In the genomic region with DNA sequence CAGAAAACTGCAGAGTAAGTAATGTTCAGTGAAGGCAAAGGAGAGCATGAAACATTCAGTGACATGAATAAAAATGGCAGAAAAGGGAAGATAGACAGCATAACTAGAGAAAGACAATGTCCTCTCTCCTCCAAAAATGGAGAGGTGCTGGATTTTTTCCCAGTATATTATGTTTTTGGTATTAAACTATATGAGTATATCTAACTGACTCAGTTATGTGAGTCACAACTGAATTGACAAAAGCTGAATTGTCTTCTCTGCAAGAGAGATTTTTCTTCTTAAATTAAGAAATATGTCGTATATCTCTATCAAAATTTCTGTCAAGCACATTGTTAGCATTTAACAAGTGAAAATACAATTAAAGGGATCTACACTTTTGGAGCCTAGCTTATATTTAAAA, we compare ENCODE assay signal across 17 cellular contexts.
"Had no signal": no experiment of that assay in that cellular context is flagged by ENCODE, and none has a peak within 500 bp of the region (broad histone marks: within the 10 kb centered on the region; RNA-seq: fewer than 3 reads in every experiment).

No MANE protein-coding gene starts in this region.

- H3K4me2 ChIP-seq: hepatocyte had no signal

- DNase-seq: activated B cell treated with CpG ODN at 0.5 μM for 24 hours; activated CD4-positive, alpha-beta T cell treated with anti-CD3 and anti-CD28 coated beads, Interleukin-2, amount 10 ng/mL, durations not matched to agents 7 days and 5 days; activated naive CD4-positive, alpha-beta T cell treated with anti-CD3 and anti-CD28 coated beads, Interleukin-2, amount 10 ng/mL, durations not matched to agents 7 days and 5 days; activated T-cell treated with anti-CD3 and anti-CD28 coated beads for 4 hours; adrenal gland; endodermal cell; left ventricle myocardium superior; mesendoderm; nephron progenitor cell; sigmoid colon; stimulated activated CD4-positive, alpha-beta T cell treated with anti-CD3 and anti-CD28 coated beads, Interleukin-12 subunit alpha, Interleukin-12 subunit beta, amount 100 ng/mL, for 4 hours; stimulated activated naive CD4-positive, alpha-beta T cell; testis had no signal

- H3K27me3 ChIP-seq: adrenal gland, hepatocyte, sigmoid colon, testis had no signal

- H3K36me3 ChIP-seq: adrenal gland, sigmoid colon had no signal

- H3K27me3 Mint-ChIP-seq: activated B cell treated with CpG ODN at 0.5 μM for 24 hours; activated CD4-positive, alpha-beta T cell treated with anti-CD3 and anti-CD28 coated beads, Interleukin-2, amount 10 ng/mL, durations not matched to agents 7 days and 5 days; activated naive CD4-positive, alpha-beta T cell treated with anti-CD3 and anti-CD28 coated beads, Interleukin-2, amount 10 ng/mL, durations not matched to agents 7 days and 5 days; brain had no signal

- H3K9me3 ChIP-seq: adrenal gland, sigmoid colon, testis had no signal

- H3K27ac Mint-ChIP-seq: activated B cell treated with CpG ODN at 0.5 μM for 24 hours; activated CD4-positive, alpha-beta T cell treated with anti-CD3 and anti-CD28 coated beads, Interleukin-2, amount 10 ng/mL, durations not matched to agents 7 days and 5 days; activated naive CD4-positive, alpha-beta T cell treated with anti-CD3 and anti-CD28 coated beads, Interleukin-2, amount 10 ng/mL, durations not matched to agents 7 days and 5 days; activated T-helper 17 cell treated with anti-CD3 and anti-CD28 coated beads, Interleukin-2, amount 50 U/mL, for 72 hours; brain; endodermal cell; nephron progenitor cell; T-helper 1 cell treated with Interleukin-12 subunit alpha and Interleukin-12 subunit beta and Interleukin-4 antibody, amounts not matched to agents 30 μg/mL and 1 μg/mL, for 36 hours had no signal

- H3K4me1 Mint-ChIP-seq: activated B cell treated with CpG ODN at 0.5 μM for 24 hours; activated CD4-positive, alpha-beta T cell treated with anti-CD3 and anti-CD28 coated beads, Interleukin-2, amount 10 ng/mL, durations not matched to agents 7 days and 5 days; activated naive CD4-positive, alpha-beta T cell treated with anti-CD3 and anti-CD28 coated beads, Interleukin-2, amount 10 ng/mL, durations not matched to agents 7 days and 5 days; activated T-helper 17 cell treated with anti-CD3 and anti-CD28 coated beads, Interleukin-2, amount 50 U/mL, for 72 hours; brain; nephron progenitor cell had no signal

- H2AFZ ChIP-seq: hepatocyte had no signal

- H3K4me3 ChIP-seq: adrenal gland, hepatocyte, sigmoid colon, testis had no signal

- H3K9me3 Mint-ChIP-seq: activated B cell treated with CpG ODN at 0.5 μM for 24 hours; activated CD4-positive, alpha-beta T cell treated with anti-CD3 and anti-CD28 coated beads, Interleukin-2, amount 10 ng/mL, durations not matched to agents 7 days and 5 days; activated naive CD4-positive, alpha-beta T cell treated with anti-CD3 and anti-CD28 coated beads, Interleukin-2, amount 10 ng/mL, durations not matched to agents 7 days and 5 days; activated T-helper 17 cell treated with anti-CD3 and anti-CD28 coated beads, Interleukin-2, amount 50 U/mL, for 72 hours; brain; endodermal cell; nephron progenitor cell; T-helper 1 cell treated with Interleukin-12 subunit alpha and Interleukin-12 subunit beta and Interleukin-4 antibody, amounts not matched to agents 30 μg/mL and 1 μg/mL, for 36 hours had no signal

- ATAC-seq: activated T-helper 17 cell treated with anti-CD3 and anti-CD28 coated beads, Interleukin-2, amount 50 U/mL, for 72 hours; left ventricle myocardium superior had no signal

- H3K79me2 ChIP-seq: hepatocyte had no signal

- H3K4me1 ChIP-seq: sigmoid colon, testis had no signal

- H3K4me3 Mint-ChIP-seq: activated B cell treated with CpG ODN at 0.5 μM for 24 hours; activated CD4-positive, alpha-beta T cell treated with anti-CD3 and anti-CD28 coated beads, Interleukin-2, amount 10 ng/mL, durations not matched to agents 7 days and 5 days; activated naive CD4-positive, alpha-beta T cell treated with anti-CD3 and anti-CD28 coated beads, Interleukin-2, amount 10 ng/mL, durations not matched to agents 7 days and 5 days; activated T-helper 17 cell treated with anti-CD3 and anti-CD28 coated beads, Interleukin-2, amount 50 U/mL, for 72 hours; brain; endodermal cell; nephron progenitor cell; T-helper 1 cell treated with Interleukin-12 subunit alpha and Interleukin-12 subunit beta and Interleukin-4 antibody, amounts not matched to agents 30 μg/mL and 1 μg/mL, for 36 hours had no signal

- H3K27ac ChIP-seq: adrenal gland, hepatocyte, sigmoid colon, testis had no signal
